Comparison of ENCODE assay signal across 8 cellular contexts in genomic region chr11:2885676-2886081, GRCh38. TPM values are rescaled to one million over a fixed set of nuclear protein-coding genes. Genes with fewer than 3 reads are reported as not detected.
DNase-seq lines count a peak whose midpoint lies in the region; ATAC-seq and TF ChIP-seq lines count a peak whose summit lies in the region.

TSS of gene CDKN1C (minus strand) at chr11:2885775. CDS start at chr11:2885456, 319 bp downstream.

- peaks cover 2% of the 10 kb centered on the region for H3K27me3 ChIP-seq in CD4-positive, CD25-positive, alpha-beta regulatory T cell (ENCODE audit: control insufficient read depth, insufficient read depth, low read length)

- H3K36me3 Mint-ChIP-seq in CD4-positive, CD25-positive, alpha-beta regulatory T cell: no peaks in the 10 kb centered on the region
- H3K36me3 Mint-ChIP-seq in activated T-helper 2 cell treated with anti-CD3 and anti-CD28 coated beads, Interferon-gamma antibody, Interleukin-2, Interleukin-4, amounts not matched to agents 10 μg/mL and 5 μg/mL and 100 μg/mL, durations not matched to agents 14 hours and 24 hours and 36 hours (ENCODE audit: low read depth): no peaks in the 10 kb centered on the region
- H3K36me3 Mint-ChIP-seq in natural killer cell treated with Interleukin-12 subunit alpha and Interleukin-12 subunit beta and Interleukin-15 and Interleukin-18, amount 100 ng/mL, for 72 hours: no peaks in the 10 kb centered on the region

- peaks cover 21% of the 10 kb centered on the region for H3K27me3 Mint-ChIP-seq in CD4-positive, CD25-positive, alpha-beta regulatory T cell
- peaks cover 33% of the 10 kb centered on the region for H3K27me3 Mint-ChIP-seq in activated T-helper 2 cell treated with anti-CD3 and anti-CD28 coated beads, Interferon-gamma antibody, Interleukin-2, Interleukin-4, amounts not matched to agents 10 μg/mL and 5 μg/mL and 100 μg/mL, durations not matched to agents 14 hours and 24 hours and 36 hours (ENCODE audit: low read depth)
- H3K27me3 Mint-ChIP-seq in natural killer cell treated with Interleukin-12 subunit alpha and Interleukin-12 subunit beta and Interleukin-15 and Interleukin-18, amount 100 ng/mL, for 72 hours: peaks cover 8 to 12% of the 10 kb centered on the region in 2 donors

- no peaks in the 10 kb centered on the region for H3K9me3 Mint-ChIP-seq in CD4-positive, CD25-positive, alpha-beta regulatory T cell
- no peaks in the 10 kb centered on the region for H3K9me3 Mint-ChIP-seq in activated T-helper 2 cell treated with anti-CD3 and anti-CD28 coated beads, Interferon-gamma antibody, Interleukin-2, Interleukin-4, amounts not matched to agents 10 μg/mL and 5 μg/mL and 100 μg/mL, durations not matched to agents 14 hours and 24 hours and 36 hours
- H3K9me3 Mint-ChIP-seq in natural killer cell treated with Interleukin-12 subunit alpha and Interleukin-12 subunit beta and Interleukin-15 and Interleukin-18, amount 100 ng/mL, for 72 hours: no peaks in the 10 kb centered on the region

- intact Hi-C loops in activated T-helper 2 cell treated with anti-CD3 and anti-CD28 coated beads, Interferon-gamma antibody, Interleukin-2, Interleukin-4, amounts not matched to agents 10 μg/mL and 5 μg/mL and 100 μg/mL, durations not matched to agents 14 hours and 24 hours and 36 hours (cut with micrococcal nuclease): loop anchor here (2.0 to 5.0 kb wide), 3 partner anchors 17 to 458 kb away; a partner anchor contains a TSS

- peak within 1 kb of the TSS; percentile 86 to 93 (median 92) for H3K4me3 Mint-ChIP-seq in CD4-positive, CD25-positive, alpha-beta regulatory T cell
- peak within 1 kb of the TSS; percentile 84 for H3K4me3 Mint-ChIP-seq in activated T-helper 2 cell treated with anti-CD3 and anti-CD28 coated beads, Interferon-gamma antibody, Interleukin-2, Interleukin-4, amounts not matched to agents 10 μg/mL and 5 μg/mL and 100 μg/mL, durations not matched to agents 14 hours and 24 hours and 36 hours (ENCODE audit: low read depth)
- peak within 1 kb of the TSS; percentile 86 for H3K4me3 Mint-ChIP-seq in natural killer cell treated with Interleukin-12 subunit alpha and Interleukin-12 subunit beta and Interleukin-15 and Interleukin-18, amount 100 ng/mL, for 72 hours

- H3K4me3 ChIP-seq in CD4-positive, CD25-positive, alpha-beta regulatory T cell (ENCODE audit: low read depth, low read length): peak within 1 kb of the TSS; percentile 51

- ATAC-seq in CD4-positive, CD25-positive, alpha-beta regulatory T cell (ENCODE audit: low read depth in 2 of 2): peak; percentile 88 to 91
- peak; percentile 91 to 94 for ATAC-seq in natural killer cell treated with Interleukin-12 subunit alpha and Interleukin-12 subunit beta and Interleukin-15 and Interleukin-18, amount 100 ng/mL, for 72 hours

- H3K9me3 ChIP-seq in CD4-positive, CD25-positive, alpha-beta regulatory T cell (ENCODE audit: control insufficient read depth in 2 of 2, low read length in 2 of 2): no peaks in the 10 kb centered on the region

- peaks cover 33% of the 10 kb centered on the region for H3K4me1 ChIP-seq in CD4-positive, CD25-positive, alpha-beta regulatory T cell (ENCODE audit: control insufficient read depth, insufficient read depth, low read length, poor library complexity, severe bottlenecking)

- TF ChIP-seq CTCF in GM20000 (IDR thresholded peaks at IDR 0.05; ENCODE audit: extremely low read depth, missing control alignments): no peak

- DNase-seq in CD4-positive, CD25-positive, alpha-beta regulatory T cell: peak; percentile 79 to 87 (median 81)
- DNase-seq in GM20000 (ENCODE audit: low spot score): peak; percentile 98
- peak; percentile 36 for DNase-seq in HS-5 (ENCODE audit: low read depth)
- peak; percentile 77 for DNase-seq in activated T-helper 2 cell treated with anti-CD3 and anti-CD28 coated beads, Interferon-gamma antibody, Interleukin-2, Interleukin-4, amounts not matched to agents 10 μg/mL and 5 μg/mL and 100 μg/mL, durations not matched to agents 14 hours and 24 hours and 36 hours (ENCODE audit: low spot score)
- DNase-seq in fibroblast of peridontal ligament (ENCODE audit: extremely low read depth): peak; percentile 66
- peak; percentile 87 for DNase-seq in natural killer cell treated with Interleukin-12 subunit alpha and Interleukin-12 subunit beta and Interleukin-15 and Interleukin-18, amount 100 ng/mL, for 72 hours (ENCODE audit: low spot score)
- DNase-seq in stimulated activated naive CD4-positive, alpha-beta T cell treated with Interleukin-2 at 50 U/mL for 16 hours (lab: John Stamatoyannopoulos, UW): peak; percentile 72

- H3K4me1 Mint-ChIP-seq in CD4-positive, CD25-positive, alpha-beta regulatory T cell: peaks cover 0 to 31% (median 13%) of the 10 kb centered on the region in 4 donors
- peaks cover 4% of the 10 kb centered on the region for H3K4me1 Mint-ChIP-seq in activated T-helper 2 cell treated with anti-CD3 and anti-CD28 coated beads, Interferon-gamma antibody, Interleukin-2, Interleukin-4, amounts not matched to agents 10 μg/mL and 5 μg/mL and 100 μg/mL, durations not matched to agents 14 hours and 24 hours and 36 hours (ENCODE audit: low read depth)
- H3K4me1 Mint-ChIP-seq in natural killer cell treated with Interleukin-12 subunit alpha and Interleukin-12 subunit beta and Interleukin-15 and Interleukin-18, amount 100 ng/mL, for 72 hours (ENCODE audit: low read depth in 2 of 2): peaks cover 8 to 15% of the 10 kb centered on the region in 2 donors

- H3K36me3 ChIP-seq in CD4-positive, CD25-positive, alpha-beta regulatory T cell (ENCODE audit: control insufficient read depth, insufficient read depth, low read length): no peaks in the 10 kb centered on the region

- H3K27ac Mint-ChIP-seq in CD4-positive, CD25-positive, alpha-beta regulatory T cell: peak within 1 kb of the TSS in 1 of 3 donors; percentile 91
- H3K27ac Mint-ChIP-seq in activated T-helper 2 cell treated with anti-CD3 and anti-CD28 coated beads, Interferon-gamma antibody, Interleukin-2, Interleukin-4, amounts not matched to agents 10 μg/mL and 5 μg/mL and 100 μg/mL, durations not matched to agents 14 hours and 24 hours and 36 hours: no peak within 1 kb of the TSS
- no peak within 1 kb of the TSS for H3K27ac Mint-ChIP-seq in natural killer cell treated with Interleukin-12 subunit alpha and Interleukin-12 subunit beta and Interleukin-15 and Interleukin-18, amount 100 ng/mL, for 72 hours

- peak within 1 kb of the TSS; percentile 47 for H3K27ac ChIP-seq in CD4-positive, CD25-positive, alpha-beta regulatory T cell (ENCODE audit: insufficient read depth, low read length, poor library complexity, severe bottlenecking)

TF ChIP-seq in PFSK-1, 5 proteins besides CTCF, POLR2A, EP300 and RAD21:
- no peak for TF ChIP-seq SIN3A (IDR thresholded peaks at IDR 0.05; ENCODE audit: borderline replicate concordance, insufficient read depth, low read length)
- TF ChIP-seq TAF1 (IDR thresholded peaks at IDR 0.05; ENCODE audit: borderline replicate concordance, insufficient read depth, low read length): 0 out of 2 replicates have a peak, but pooled peaks have one; percentile 38
- peak; percentile 92 for TF ChIP-seq POLR2AphosphoS5 (IDR thresholded peaks at IDR 0.05; ENCODE audit: low read depth, low read length)

RNA-seq across cellular contexts. Expression of gene CDKN1C, which starts in this region (rescaled TPM):
- total RNA-seq in CD4-positive, CD25-positive, alpha-beta regulatory T cell: 4.1 TPM
- 1 to 10 TPM; 1.1 to 1.3 (median 1.2) TPM for polyA plus RNA-seq in CD4-positive, CD25-positive, alpha-beta regulatory T cell
- 70.8 TPM for polyA plus RNA-seq in PFSK-1 (2012; ENCODE audit: insufficient read length, low read depth)
- 1.7 TPM in 2 replicates for total RNA-seq in activated T-helper 2 cell treated with anti-CD3 and anti-CD28 coated beads, Interferon-gamma antibody, Interleukin-2, Interleukin-4, amounts not matched to agents 10 μg/mL and 5 μg/mL and 100 μg/mL, durations not matched to agents 14 hours and 24 hours and 36 hours
- total RNA-seq in natural killer cell treated with Interleukin-12 subunit alpha and Interleukin-12 subunit beta and Interleukin-15 and Interleukin-18, amount 100 ng/mL, for 72 hours: 1 to 10 TPM; 1.2 to 2.0 TPM

Comparison
In these comparisons a context has a peak if more than half of its experiments do, and no peak if none do; other contexts are left out.
1. Peak in every context shown above with its lines: DNase-seq, ATAC-seq, H3K4me3 ChIP-seq and H3K27ac ChIP-seq.
2. DNase-seq: peak in every context shown above with its lines; median percentile 98 in GM20000; 87 in natural killer cell treated with Interleukin-12 subunit alpha and Interleukin-12 subunit beta and Interleukin-15 and Interleukin-18, amount 100 ng/mL, for 72 hours; 81 in CD4-positive, CD25-positive, alpha-beta regulatory T cell; 77 in activated T-helper 2 cell treated with anti-CD3 and anti-CD28 coated beads, Interferon-gamma antibody, Interleukin-2, Interleukin-4, amounts not matched to agents 10 μg/mL and 5 μg/mL and 100 μg/mL, durations not matched to agents 14 hours and 24 hours and 36 hours; 72 in stimulated activated naive CD4-positive, alpha-beta T cell treated with Interleukin-2 at 50 U/mL for 16 hours; 66 in fibroblast of peridontal ligament; 36 in HS-5.